1 cellular context compared by ENCODE assay signal in the genomic region with DNA sequence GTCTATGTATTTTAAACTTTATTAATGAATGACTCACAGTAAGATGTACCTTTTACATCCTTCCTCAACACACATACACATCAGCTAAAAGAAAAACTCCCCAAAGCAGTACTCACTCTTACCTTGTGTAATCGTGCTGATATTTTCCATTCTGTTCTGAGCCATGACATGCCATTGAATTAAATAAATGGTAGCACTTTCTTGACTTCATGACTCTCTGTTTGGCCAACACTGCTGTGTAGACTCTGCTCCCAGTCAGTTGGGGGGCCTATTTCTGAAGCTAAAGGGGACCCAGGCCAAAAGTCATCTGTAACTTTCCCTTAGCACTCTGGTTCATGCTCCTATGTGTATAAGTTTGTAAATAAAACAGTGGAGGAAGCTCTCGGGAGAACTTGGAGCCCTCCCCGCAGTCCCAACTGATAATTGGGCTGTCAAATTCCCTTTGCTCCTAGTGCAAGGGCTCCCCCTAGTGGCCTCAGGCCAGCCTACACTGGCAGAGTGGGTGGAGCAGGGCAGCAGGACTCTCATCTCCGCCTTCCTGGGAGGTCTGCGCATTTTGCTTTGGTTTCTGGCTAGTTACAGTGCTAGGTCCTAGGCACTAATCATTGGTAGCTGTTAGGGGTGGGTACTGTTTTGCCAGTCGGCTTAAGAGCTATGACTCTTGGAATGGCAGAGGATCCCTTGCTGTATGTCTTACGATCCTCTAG.
TF ChIP-seq lines count a peak whose summit lies in the region.

No MANE protein-coding gene starts in this region.

TF ChIP-seq in HepG2, 621 proteins besides CTCF, POLR2A, EP300 and RAD21 (continued from another document):
- TF ChIP-seq, protein P1, sequence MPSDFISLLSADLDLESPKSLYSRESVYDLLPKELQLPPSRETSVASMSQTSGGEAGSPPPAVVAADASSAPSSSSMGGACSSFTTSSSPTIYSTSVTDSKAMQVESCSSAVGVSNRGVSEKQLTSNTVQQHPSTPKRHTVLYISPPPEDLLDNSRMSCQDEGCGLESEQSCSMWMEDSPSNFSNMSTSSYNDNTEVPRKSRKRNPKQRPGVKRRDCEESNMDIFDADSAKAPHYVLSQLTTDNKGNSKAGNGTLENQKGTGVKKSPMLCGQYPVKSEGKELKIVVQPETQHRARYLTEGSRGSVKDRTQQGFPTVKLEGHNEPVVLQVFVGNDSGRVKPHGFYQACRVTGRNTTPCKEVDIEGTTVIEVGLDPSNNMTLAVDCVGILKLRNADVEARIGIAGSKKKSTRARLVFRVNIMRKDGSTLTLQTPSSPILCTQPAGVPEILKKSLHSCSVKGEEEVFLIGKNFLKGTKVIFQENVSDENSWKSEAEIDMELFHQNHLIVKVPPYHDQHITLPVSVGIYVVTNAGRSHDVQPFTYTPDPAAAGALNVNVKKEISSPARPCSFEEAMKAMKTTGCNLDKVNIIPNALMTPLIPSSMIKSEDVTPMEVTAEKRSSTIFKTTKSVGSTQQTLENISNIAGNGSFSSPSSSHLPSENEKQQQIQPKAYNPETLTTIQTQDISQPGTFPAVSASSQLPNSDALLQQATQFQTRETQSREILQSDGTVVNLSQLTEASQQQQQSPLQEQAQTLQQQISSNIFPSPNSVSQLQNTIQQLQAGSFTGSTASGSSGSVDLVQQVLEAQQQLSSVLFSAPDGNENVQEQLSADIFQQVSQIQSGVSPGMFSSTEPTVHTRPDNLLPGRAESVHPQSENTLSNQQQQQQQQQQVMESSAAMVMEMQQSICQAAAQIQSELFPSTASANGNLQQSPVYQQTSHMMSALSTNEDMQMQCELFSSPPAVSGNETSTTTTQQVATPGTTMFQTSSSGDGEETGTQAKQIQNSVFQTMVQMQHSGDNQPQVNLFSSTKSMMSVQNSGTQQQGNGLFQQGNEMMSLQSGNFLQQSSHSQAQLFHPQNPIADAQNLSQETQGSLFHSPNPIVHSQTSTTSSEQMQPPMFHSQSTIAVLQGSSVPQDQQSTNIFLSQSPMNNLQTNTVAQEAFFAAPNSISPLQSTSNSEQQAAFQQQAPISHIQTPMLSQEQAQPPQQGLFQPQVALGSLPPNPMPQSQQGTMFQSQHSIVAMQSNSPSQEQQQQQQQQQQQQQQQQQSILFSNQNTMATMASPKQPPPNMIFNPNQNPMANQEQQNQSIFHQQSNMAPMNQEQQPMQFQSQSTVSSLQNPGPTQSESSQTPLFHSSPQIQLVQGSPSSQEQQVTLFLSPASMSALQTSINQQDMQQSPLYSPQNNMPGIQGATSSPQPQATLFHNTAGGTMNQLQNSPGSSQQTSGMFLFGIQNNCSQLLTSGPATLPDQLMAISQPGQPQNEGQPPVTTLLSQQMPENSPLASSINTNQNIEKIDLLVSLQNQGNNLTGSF (CRISPR knock-in tag; IDR thresholded peaks at IDR 0.05), result no peak
